Comparison of ENCODE assay signal across 9 cellular contexts in the genomic region with DNA sequence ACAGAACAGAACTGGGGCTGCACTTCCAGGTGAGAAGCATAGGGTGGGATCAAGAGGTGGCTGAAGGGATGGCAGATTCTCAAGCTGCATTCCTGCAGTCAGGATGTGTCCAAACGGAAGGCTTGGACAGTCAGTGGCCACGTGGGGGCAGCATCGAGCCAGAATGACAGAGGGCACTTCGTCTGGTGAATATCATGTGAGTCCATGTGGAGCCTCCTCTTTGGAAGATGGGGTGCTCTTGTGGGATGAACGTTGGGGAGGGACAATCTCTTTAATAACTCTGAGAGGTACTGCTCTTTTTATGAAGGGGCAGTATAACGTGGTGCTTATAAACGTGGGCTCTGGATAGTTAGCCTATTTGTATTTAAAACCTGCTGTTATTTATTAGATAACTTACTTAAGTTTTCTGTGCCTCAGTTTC.
A peak's percentile ranks its signal among the peaks of the same experiment; 100 is the strongest.
DNase-seq lines count a peak whose midpoint lies in the region; ATAC-seq and TF ChIP-seq lines count a peak whose summit lies in the region.
"Had no signal": no experiment of that assay in that cellular context is flagged by ENCODE, and none has a peak within 500 bp of the region (broad histone marks: within the 10 kb centered on the region; RNA-seq: fewer than 3 reads in every experiment).

No MANE protein-coding gene starts in this region.

- no peaks in the 10 kb centered on the region for H3K9me3 ChIP-seq in heart right ventricle
- H3K9me3 ChIP-seq in psoas muscle = no peaks in the 10 kb centered on the region
- H3K9me3 ChIP-seq: BLaER1 had no signal

- H3K36me3 ChIP-seq in heart right ventricle (no peaks in the 10 kb centered on the region), psoas muscle (ENCODE audit: insufficient read depth in 1 of 2, low read depth in 1 of 2) (no peaks in the 10 kb centered on the region)
- H3K36me3 ChIP-seq: BLaER1 had no signal

- H3K4me3 Mint-ChIP-seq in activated naive CD8-positive, alpha-beta T cell treated with anti-CD3 and anti-CD28 coated beads for 36 hours = no peak overlapping the region

- ATAC-seq in SK-N-SH treated with all-trans-retinoic acid at 6 μM for 48 hours = peak; percentile 89
- ATAC-seq in heart right ventricle = peak; percentile 50 to 81 (median 68)
- ATAC-seq in psoas muscle = peak; percentile 72 to 87 (median 80)
- no peak for ATAC-seq in GM18520 (IDR thresholded peaks at IDR 0.05; ENCODE audit: unreplicated experiment)

- no peak overlapping the region for H3K27ac Mint-ChIP-seq in activated naive CD8-positive, alpha-beta T cell treated with anti-CD3 and anti-CD28 coated beads for 36 hours

- peaks cover 0 to 19% (median 0%) of the 10 kb centered on the region in 9 donors for H3K4me1 ChIP-seq in heart right ventricle
- no peaks in the 10 kb centered on the region for H3K4me1 ChIP-seq in psoas muscle

- no peaks in the 10 kb centered on the region for H3K36me3 Mint-ChIP-seq in activated naive CD8-positive, alpha-beta T cell treated with anti-CD3 and anti-CD28 coated beads for 36 hours

- H3K27ac ChIP-seq in heart right ventricle (no peak overlapping the region), psoas muscle (no peak overlapping the region)
- H3K27ac ChIP-seq: BLaER1 had no signal

- peaks cover 2% of the 10 kb centered on the region for H3K4me1 Mint-ChIP-seq in activated naive CD8-positive, alpha-beta T cell treated with anti-CD3 and anti-CD28 coated beads for 36 hours

- no peaks in the 10 kb centered on the region for H3K9me3 Mint-ChIP-seq in activated naive CD8-positive, alpha-beta T cell treated with anti-CD3 and anti-CD28 coated beads for 36 hours

- TF ChIP-seq CTCF in heart right ventricle (IDR thresholded peaks at IDR 0.05) (peak; percentile 81 to 94 (median 89)), psoas muscle (IDR thresholded peaks at IDR 0.05) (peak; percentile 88)

- H3K27me3 ChIP-seq in heart right ventricle (no peaks in the 10 kb centered on the region), psoas muscle (ENCODE audit: insufficient read depth in 3 of 3, low read length in 2 of 3) (no peaks in the 10 kb centered on the region)
- H3K27me3 ChIP-seq: BLaER1 had no signal

- intact Hi-C loops in heart right ventricle (cut with DNase I) (loop anchor here in 7 of 10 donors (1.0 to 10.0 kb wide), 9 partner anchors 303 to 797 kb away; no protein-coding TSS in a partner anchor), psoas muscle (cut with DNase I) (loop anchor here in 1 of 2 donors (2.0 kb wide), 1 partner anchor 345 kb away; no protein-coding TSS in a partner anchor)

- peaks cover 21% of the 10 kb centered on the region for H3K27me3 Mint-ChIP-seq in activated naive CD8-positive, alpha-beta T cell treated with anti-CD3 and anti-CD28 coated beads for 36 hours

- DNase-seq in NCI-H1417 (lab: John Stamatoyannopoulos, UW) = peak; percentile 40 to 90 (median 79)
- no peak for DNase-seq in NCI-H1417 treated with DMSO at 0.1 percent for 48 hours (lab: John Stamatoyannopoulos, UW)
- peak; percentile 48 to 60 for DNase-seq in Kasumi-1 (lab: John Stamatoyannopoulos, UW)
- DNase-seq in activated naive CD8-positive, alpha-beta T cell treated with anti-CD3 and anti-CD28 coated beads for 36 hours = peak; percentile 57
- peak; percentile 83 to 87 for DNase-seq in heart right ventricle
- DNase-seq in psoas muscle = peak; percentile 86 to 90

- 5 to 6% methylated on average over 7 of the region's 7 CpGs for WGBS in heart right ventricle, 2 donors
- 3 to 6% (median 4%) methylated on average over 7 of the region's 7 CpGs for WGBS in psoas muscle, 3 donors

- H3K4me3 ChIP-seq in heart right ventricle = no peak overlapping the region
- H3K4me3 ChIP-seq in psoas muscle = no peak overlapping the region
- H3K4me3 ChIP-seq: BLaER1 had no signal

TF ChIP-seq in SK-N-SH treated with all-trans-retinoic acid at 6 μM for 48 hours, 23 proteins besides CTCF, POLR2A, EP300 and RAD21:
- TF ChIP-seq RARB (CRISPR knock-in tag; IDR thresholded peaks at IDR 0.05) = no peak
- TF ChIP-seq, protein P1, sequence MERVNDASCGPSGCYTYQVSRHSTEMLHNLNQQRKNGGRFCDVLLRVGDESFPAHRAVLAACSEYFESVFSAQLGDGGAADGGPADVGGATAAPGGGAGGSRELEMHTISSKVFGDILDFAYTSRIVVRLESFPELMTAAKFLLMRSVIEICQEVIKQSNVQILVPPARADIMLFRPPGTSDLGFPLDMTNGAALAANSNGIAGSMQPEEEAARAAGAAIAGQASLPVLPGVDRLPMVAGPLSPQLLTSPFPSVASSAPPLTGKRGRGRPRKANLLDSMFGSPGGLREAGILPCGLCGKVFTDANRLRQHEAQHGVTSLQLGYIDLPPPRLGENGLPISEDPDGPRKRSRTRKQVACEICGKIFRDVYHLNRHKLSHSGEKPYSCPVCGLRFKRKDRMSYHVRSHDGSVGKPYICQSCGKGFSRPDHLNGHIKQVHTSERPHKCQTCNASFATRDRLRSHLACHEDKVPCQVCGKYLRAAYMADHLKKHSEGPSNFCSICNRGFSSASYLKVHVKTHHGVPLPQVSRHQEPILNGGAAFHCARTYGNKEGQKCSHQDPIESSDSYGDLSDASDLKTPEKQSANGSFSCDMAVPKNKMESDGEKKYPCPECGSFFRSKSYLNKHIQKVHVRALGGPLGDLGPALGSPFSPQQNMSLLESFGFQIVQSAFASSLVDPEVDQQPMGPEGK (CRISPR knock-in tag; IDR thresholded peaks at IDR 0.05; ENCODE audit: borderline replicate concordance) = no peak
- TF ChIP-seq, protein P2, sequence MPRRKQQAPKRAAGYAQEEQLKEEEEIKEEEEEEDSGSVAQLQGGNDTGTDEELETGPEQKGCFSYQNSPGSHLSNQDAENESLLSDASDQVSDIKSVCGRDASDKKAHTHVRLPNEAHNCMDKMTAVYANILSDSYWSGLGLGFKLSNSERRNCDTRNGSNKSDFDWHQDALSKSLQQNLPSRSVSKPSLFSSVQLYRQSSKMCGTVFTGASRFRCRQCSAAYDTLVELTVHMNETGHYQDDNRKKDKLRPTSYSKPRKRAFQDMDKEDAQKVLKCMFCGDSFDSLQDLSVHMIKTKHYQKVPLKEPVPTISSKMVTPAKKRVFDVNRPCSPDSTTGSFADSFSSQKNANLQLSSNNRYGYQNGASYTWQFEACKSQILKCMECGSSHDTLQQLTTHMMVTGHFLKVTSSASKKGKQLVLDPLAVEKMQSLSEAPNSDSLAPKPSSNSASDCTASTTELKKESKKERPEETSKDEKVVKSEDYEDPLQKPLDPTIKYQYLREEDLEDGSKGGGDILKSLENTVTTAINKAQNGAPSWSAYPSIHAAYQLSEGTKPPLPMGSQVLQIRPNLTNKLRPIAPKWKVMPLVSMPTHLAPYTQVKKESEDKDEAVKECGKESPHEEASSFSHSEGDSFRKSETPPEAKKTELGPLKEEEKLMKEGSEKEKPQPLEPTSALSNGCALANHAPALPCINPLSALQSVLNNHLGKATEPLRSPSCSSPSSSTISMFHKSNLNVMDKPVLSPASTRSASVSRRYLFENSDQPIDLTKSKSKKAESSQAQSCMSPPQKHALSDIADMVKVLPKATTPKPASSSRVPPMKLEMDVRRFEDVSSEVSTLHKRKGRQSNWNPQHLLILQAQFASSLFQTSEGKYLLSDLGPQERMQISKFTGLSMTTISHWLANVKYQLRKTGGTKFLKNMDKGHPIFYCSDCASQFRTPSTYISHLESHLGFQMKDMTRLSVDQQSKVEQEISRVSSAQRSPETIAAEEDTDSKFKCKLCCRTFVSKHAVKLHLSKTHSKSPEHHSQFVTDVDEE (CRISPR knock-in tag; IDR thresholded peaks at IDR 0.05) = no peak
